In the genomic region with DNA sequence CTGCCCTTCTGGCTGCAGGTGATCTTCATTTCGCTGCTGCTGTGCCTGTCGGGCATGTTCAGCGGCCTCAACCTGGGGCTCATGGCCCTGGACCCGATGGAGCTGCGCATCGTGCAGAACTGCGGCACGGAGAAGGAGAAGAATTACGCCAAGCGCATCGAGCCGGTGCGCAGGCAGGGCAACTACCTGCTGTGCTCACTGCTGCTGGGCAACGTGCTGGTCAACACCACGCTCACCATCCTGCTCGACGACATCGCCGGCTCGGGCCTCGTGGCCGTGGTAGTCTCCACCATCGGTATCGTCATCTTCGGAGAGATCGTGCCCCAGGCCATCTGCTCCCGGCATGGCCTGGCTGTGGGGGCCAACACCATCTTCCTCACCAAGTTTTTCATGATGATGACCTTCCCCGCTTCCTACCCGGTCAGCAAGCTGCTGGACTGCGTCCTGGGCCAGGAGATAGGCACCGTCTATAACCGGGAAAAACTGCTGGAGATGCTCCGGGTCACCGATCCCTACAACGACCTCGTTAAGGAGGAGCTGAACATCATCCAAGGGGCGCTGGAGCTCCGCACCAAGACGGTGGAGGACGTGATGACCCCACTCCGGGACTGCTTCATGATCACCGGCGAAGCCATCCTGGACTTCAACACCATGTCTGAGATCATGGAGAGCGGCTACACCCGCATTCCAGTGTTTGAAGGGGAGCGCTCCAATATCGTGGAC, we compare ENCODE assay signal across 8 cellular contexts. TPM values are rescaled to one million over a fixed set of nuclear protein-coding genes. Genes with fewer than 3 reads are reported as not detected.
DNase-seq lines count a peak whose midpoint lies in the region; ATAC-seq and TF ChIP-seq lines count a peak whose summit lies in the region.

No MANE protein-coding gene starts in this region.

- H2BK12ac ChIP-seq in trophoblast cell (ENCODE audit: low read length) = no peak overlapping the region

- ATAC-seq in Right ventricle myocardium inferior (no peak), left cardiac atrium (no peak)

- peak overlapping the region; percentile 99 for H2AFZ ChIP-seq in trophoblast cell (ENCODE audit: insufficient read depth, low read length, poor library complexity)

- WGBS in trophoblast cell (ENCODE audit: extremely low coverage, insufficient coverage, insufficient read length) = no CpG with 5 or more reads among the region's 47 CpGs

- no peak overlapping the region for H3K23ac ChIP-seq in trophoblast cell (ENCODE audit: low read length)

- no peak overlapping the region for H4K12ac ChIP-seq in trophoblast cell (ENCODE audit: low read depth, low read length)

- H3K27ac ChIP-seq in trophoblast cell (ENCODE audit: low read depth, low read length) = no peak overlapping the region

- peaks cover 16% of the 10 kb centered on the region for H3K27me3 ChIP-seq in trophoblast cell (ENCODE audit: insufficient read depth, low read length)

- H3K79me1 ChIP-seq in trophoblast cell (ENCODE audit: low read length) = peaks cover 6% of the 10 kb centered on the region

- in situ Hi-C loops in GM13977 (cut with MboI; ENCODE audit: low pct_unique_long_range_greater_than_20kb, low sequenced_read_pairs, unreplicated experiment) = no loop called here

- H3K4me2 ChIP-seq in trophoblast cell (ENCODE audit: low read length) = peak overlapping the region; percentile 89

- peak; percentile 64 for DNase-seq in Right ventricle myocardium inferior (ENCODE audit: missing footprints)
- DNase-seq in left cardiac atrium = no peak
- peak; percentile 20 for DNase-seq in activated CD8-positive, alpha-beta memory T cell treated with anti-CD3 and anti-CD28 coated beads, Interleukin-2, amount 50 U/mL, for 4 hours
- DNase-seq in germinal center (ENCODE audit: low spot score) = peak; percentile 5
- peak; percentile 77 for DNase-seq in trophoblast cell
- DNase-seq in NCI-H1694 (lab: John Stamatoyannopoulos, UW) = no peak
- no peak for DNase-seq in GM13977 (ENCODE audit: low spot score)
- DNase-seq in HK-2 (ENCODE audit: unreplicated experiment) = no peak

- H4K8ac ChIP-seq in trophoblast cell (ENCODE audit: low read depth, low read length) = no peak overlapping the region

- H4K91ac ChIP-seq in trophoblast cell (ENCODE audit: low read depth, low read length) = no peak overlapping the region

- H3K36me3 ChIP-seq in trophoblast cell (ENCODE audit: control insufficient read depth in 1 of 2, insufficient read depth in 2 of 2, low read length in 2 of 2) = no peaks in the 10 kb centered on the region

- H2BK120ac ChIP-seq in trophoblast cell (ENCODE audit: insufficient read depth, low read length, poor library complexity) = no peak overlapping the region

- intact Hi-C loops in Right ventricle myocardium inferior (cut with DNase I) (loop anchor here (10.0 kb wide), 1 partner anchor 445 kb away; a partner anchor contains a TSS), left cardiac atrium (cut with DNase I) (loop anchor here in 1 of 2 donors (2.0 to 5.0 kb wide), 2 partner anchors 148 to 325 kb away; a partner anchor contains a TSS)

- H3K18ac ChIP-seq in trophoblast cell (ENCODE audit: low read length) = no peak overlapping the region

- peaks cover 3% of the 10 kb centered on the region for H3K79me2 ChIP-seq in trophoblast cell (ENCODE audit: control insufficient read depth, insufficient read depth, low read length, poor library complexity)

- peaks cover 9 to 10% of the 10 kb centered on the region in 2 experiments for H3K4me1 ChIP-seq in trophoblast cell (ENCODE audit: control insufficient read depth in 1 of 2, insufficient read depth in 2 of 2, low read length in 2 of 2)

- peaks cover 5% of the 10 kb centered on the region for H3K9me3 ChIP-seq in trophoblast cell (ENCODE audit: insufficient read depth, low read depth, low read length)

- peak overlapping the region; percentile 99 for H3K4me3 ChIP-seq in trophoblast cell (ENCODE audit: low read depth, low read length)

- no peak overlapping the region for H3K14ac ChIP-seq in trophoblast cell (ENCODE audit: low read length)

- TF ChIP-seq CTCF in GM13977 (IDR thresholded peaks at IDR 0.05; ENCODE audit: extremely low read depth, insufficient read depth, missing control alignments) = no peak

- no peak overlapping the region for H3K4ac ChIP-seq in trophoblast cell (ENCODE audit: low read depth, low read length)

- H3K9ac ChIP-seq in trophoblast cell (ENCODE audit: low read length) = no peak overlapping the region

- no peak overlapping the region for H2AK5ac ChIP-seq in trophoblast cell (ENCODE audit: low read length)

- no peak overlapping the region for H2BK5ac ChIP-seq in trophoblast cell (ENCODE audit: low read depth, low read length, poor library complexity)

RNA-seq across cellular contexts. Expression of a gene that starts 1.3 kb away (rescaled TPM):
- 3.0 TPM for total RNA-seq in Right ventricle myocardium inferior
- 1 to 10 TPM; 3.7 to 3.9 TPM for total RNA-seq in left cardiac atrium
- 15.2 and 16.5 TPM in 2 replicates for polyA plus RNA-seq in trophoblast cell (2013)

RNA-seq across cellular contexts. Expression of a gene that starts 50.1 kb away (rescaled TPM):
- total RNA-seq in Right ventricle myocardium inferior = 14.6 TPM
- total RNA-seq in left cardiac atrium = 10 to 100 TPM in 1 of 2 donors, 1 to 10 TPM in 1; 8.7 to 12.2 TPM
- 5.2 and 5.6 TPM in 2 replicates for polyA plus RNA-seq in trophoblast cell (2013)

Comparison
In these comparisons a context has a peak if more than half of its experiments do, and no peak if none do; other contexts are left out.
1. DNase-seq: peak in Right ventricle myocardium inferior (single experiment), activated CD8-positive, alpha-beta memory T cell treated with anti-CD3 and anti-CD28 coated beads, Interleukin-2, amount 50 U/mL, for 4 hours (single experiment), germinal center (single experiment) and trophoblast cell (2 of 2); none in left cardiac atrium (single experiment), NCI-H1694 (single experiment), GM13977 (single experiment) and HK-2 (single experiment).